In genomic region chr1:183685112-183685713, GRCh38 we compare ENCODE assay signal across 8 cellular contexts. TPM values are rescaled to one million over a fixed set of nuclear protein-coding genes. Genes with fewer than 3 reads are reported as not detected.
DNase-seq lines count a peak whose midpoint lies in the region; ATAC-seq and TF ChIP-seq lines count a peak whose summit lies in the region.

No MANE protein-coding gene starts in this region.

- intact Hi-C loops in A673 (cut with micrococcal nuclease; ENCODE audit: unreplicated experiment) = loop anchor here (1.0 kb wide), 1 partner anchor 30 kb away; no protein-coding TSS in a partner anchor
- intact Hi-C loops in mucosa of descending colon (cut with DNase I, micrococcal nuclease) = no loop called here

- no TSS peak for BruUV-seq in A673 (replicated peaks; lab: Mats Ljungman, UMichigan)

- no peak overlapping the region for H3K4me3 ChIP-seq in A673 (ENCODE audit: low read depth, low read length, poor library complexity, severe bottlenecking)
- no peak overlapping the region for H3K4me3 ChIP-seq in SJCRH30
- no peak overlapping the region for H3K4me3 ChIP-seq in mucosa of descending colon

- H3K4me1 Mint-ChIP-seq in effector memory CD8-positive, alpha-beta T cell (ENCODE audit: low read depth in 2 of 2) = no peaks in the 10 kb centered on the region

- H3K27ac ChIP-seq in A673 (ENCODE audit: low read depth, low read length, poor library complexity, severe bottlenecking) = no peak overlapping the region
- no peak overlapping the region for H3K27ac ChIP-seq in SJCRH30

- peaks cover 38 to 57% of the 10 kb centered on the region in 2 donors for H3K27me3 Mint-ChIP-seq in effector memory CD8-positive, alpha-beta T cell

- H3K27me3 ChIP-seq in A673 (replicated peaks; ENCODE audit: insufficient read depth, low read depth, low read length, poor library complexity) (no peaks in the 10 kb centered on the region), SJCRH30 (no peaks in the 10 kb centered on the region)

- no peaks in the 10 kb centered on the region for H3K9me3 Mint-ChIP-seq in effector memory CD8-positive, alpha-beta T cell

- H3K36me3 Mint-ChIP-seq in effector memory CD8-positive, alpha-beta T cell (ENCODE audit: insufficient read depth) = no peaks in the 10 kb centered on the region

- DNase-seq in A673 (ENCODE audit: low spot score) (peak; percentile 82), ELR (ENCODE audit: low read depth) (peak; percentile 79), KG1 (lab: John Stamatoyannopoulos, UW) (peak; percentile 37), SJCRH30 (peak; percentile 6 to 72), mucosa of descending colon (peak in 1 of 3 donors; percentile 42)
- DNase-seq in effector memory CD8-positive, alpha-beta T cell = peak; percentile 12 to 15 (median 14)

- H3K9me3 ChIP-seq in A673 (ENCODE audit: low read depth, low read length, poor library complexity, severe bottlenecking) (no peaks in the 10 kb centered on the region), SJCRH30 (replicated peaks) (no peaks in the 10 kb centered on the region), mucosa of descending colon (no peaks in the 10 kb centered on the region)

- H3K4me1 ChIP-seq in A673 (ENCODE audit: insufficient read depth, low read length, poor library complexity, severe bottlenecking) = peaks cover 13% of the 10 kb centered on the region
- no peaks in the 10 kb centered on the region for H3K4me1 ChIP-seq in SJCRH30
- no peaks in the 10 kb centered on the region for H3K4me1 ChIP-seq in mucosa of descending colon (ENCODE audit: low read depth)

- peak; percentile 85 for TF ChIP-seq CTCF in A673 (conservative IDR thresholded peaks at IDR 0.05; ENCODE audit: low read depth, low read length)
- TF ChIP-seq CTCF in mucosa of descending colon (IDR thresholded peaks at IDR 0.05) = peak; percentile 61

- H3K27ac Mint-ChIP-seq in effector memory CD8-positive, alpha-beta T cell = no peak overlapping the region

- no peak overlapping the region for H3K4me3 Mint-ChIP-seq in effector memory CD8-positive, alpha-beta T cell

- peak; percentile 74 for ATAC-seq in effector memory CD8-positive, alpha-beta T cell (replicated peaks)
- ATAC-seq in mucosa of descending colon = peak; percentile 77
- no peak for ATAC-seq in HG02642 (IDR thresholded peaks at IDR 0.05; ENCODE audit: poor library complexity, unreplicated experiment)
- ATAC-seq in GM19467 (IDR thresholded peaks at IDR 0.05; ENCODE audit: unreplicated experiment) = no peak

- POLR2A ChIA-PET in A673 (lab: Charles Lee; ENCODE audit: low non-redundant PET) = interaction anchor here (0.6 kb wide), 2 partner anchors 218 to 222 kb away, joined by 3 to 6 read pairs; no protein-coding TSS in a partner anchor

- CTCF ChIA-PET in A673 (lab: Charles Lee) = interaction anchor here (0.6 to 1.9 kb wide), 16 partner anchors 9 to 1758 kb away, joined by 3 to 14 read pairs (median 3); partner anchors contain the start of gene ARPC5

- H3K36me3 ChIP-seq in A673 (ENCODE audit: insufficient read depth, low read length, poor library complexity, severe bottlenecking) (no peaks in the 10 kb centered on the region), SJCRH30 (no peaks in the 10 kb centered on the region), mucosa of descending colon (ENCODE audit: low read depth) (no peaks in the 10 kb centered on the region)

RNA-seq across cellular contexts. Expression of gene APOBEC4, which starts 32.1 kb away (rescaled TPM):
- total RNA-seq in A673 (2021) (not detected in 2 replicates), mucosa of descending colon (under 1 TPM in 1 of 3 donors, not detected in 2; 0.55 TPM)
- total RNA-seq in SJCRH30 (2014; rRNA removed; shearing (Covaris generic)) = not detected in 2 replicates

RNA-seq across cellular contexts. Expression of gene ARPC5, which starts 49.6 kb away (rescaled TPM):
- total RNA-seq in A673 (2021) (138 and 158 TPM in 2 replicates), mucosa of descending colon (100 to 1,000 TPM; 101 to 158 (median 123) TPM)
- total RNA-seq in SJCRH30 (2014; rRNA removed; shearing (Covaris generic)) = 67.7 and 68.8 TPM in 2 replicates

Comparison
In these comparisons a context has a peak if more than half of its experiments do, and no peak if none do; other contexts are left out.
1. ATAC-seq: peak in effector memory CD8-positive, alpha-beta T cell (single experiment) and mucosa of descending colon (single experiment); none in HG02642 (single experiment) and GM19467 (single experiment).